In the genomic region with DNA sequence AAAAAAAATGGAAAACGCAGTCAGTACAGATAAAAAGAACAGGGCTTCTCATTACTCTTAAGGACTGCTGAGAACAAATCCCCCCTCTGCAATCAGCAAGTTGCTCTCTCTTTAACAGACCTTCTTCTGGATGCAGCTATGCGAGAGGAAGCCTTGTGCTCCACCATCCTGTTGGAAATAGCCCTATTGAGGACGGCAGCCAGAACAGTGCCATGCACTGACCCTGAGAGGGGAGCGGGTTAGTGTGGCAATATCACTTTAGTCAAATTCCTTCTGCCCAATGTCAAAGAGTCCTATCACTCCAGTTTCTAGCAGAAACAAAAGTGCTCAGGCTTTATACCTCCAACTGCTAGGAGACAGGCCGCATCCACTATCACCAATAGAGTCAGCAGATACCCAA, we compare ENCODE assay signal across 1 cellular context.
TF ChIP-seq lines count a peak whose summit lies in the region.

No MANE protein-coding gene starts in this region.

TF ChIP-seq in WTC11, 78 proteins besides CTCF, POLR2A, EP300 and RAD21:
- TF ChIP-seq, protein P1, sequence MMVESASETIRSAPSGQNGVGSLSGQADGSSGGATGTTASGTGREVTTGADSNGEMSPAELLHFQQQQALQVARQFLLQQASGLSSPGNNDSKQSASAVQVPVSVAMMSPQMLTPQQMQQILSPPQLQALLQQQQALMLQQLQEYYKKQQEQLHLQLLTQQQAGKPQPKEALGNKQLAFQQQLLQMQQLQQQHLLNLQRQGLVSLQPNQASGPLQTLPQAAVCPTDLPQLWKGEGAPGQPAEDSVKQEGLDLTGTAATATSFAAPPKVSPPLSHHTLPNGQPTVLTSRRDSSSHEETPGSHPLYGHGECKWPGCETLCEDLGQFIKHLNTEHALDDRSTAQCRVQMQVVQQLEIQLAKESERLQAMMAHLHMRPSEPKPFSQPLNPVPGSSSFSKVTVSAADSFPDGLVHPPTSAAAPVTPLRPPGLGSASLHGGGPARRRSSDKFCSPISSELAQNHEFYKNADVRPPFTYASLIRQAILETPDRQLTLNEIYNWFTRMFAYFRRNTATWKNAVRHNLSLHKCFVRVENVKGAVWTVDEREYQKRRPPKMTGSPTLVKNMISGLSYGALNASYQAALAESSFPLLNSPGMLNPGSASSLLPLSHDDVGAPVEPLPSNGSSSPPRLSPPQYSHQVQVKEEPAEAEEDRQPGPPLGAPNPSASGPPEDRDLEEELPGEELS (CRISPR knock-in tag; IDR thresholded peaks at IDR 0.05) = no peak
- TF ChIP-seq, protein P2, sequence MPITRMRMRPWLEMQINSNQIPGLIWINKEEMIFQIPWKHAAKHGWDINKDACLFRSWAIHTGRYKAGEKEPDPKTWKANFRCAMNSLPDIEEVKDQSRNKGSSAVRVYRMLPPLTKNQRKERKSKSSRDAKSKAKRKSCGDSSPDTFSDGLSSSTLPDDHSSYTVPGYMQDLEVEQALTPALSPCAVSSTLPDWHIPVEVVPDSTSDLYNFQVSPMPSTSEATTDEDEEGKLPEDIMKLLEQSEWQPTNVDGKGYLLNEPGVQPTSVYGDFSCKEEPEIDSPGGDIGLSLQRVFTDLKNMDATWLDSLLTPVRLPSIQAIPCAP (CRISPR knock-in tag; IDR thresholded peaks at IDR 0.05) = no peak
- no peak for TF ChIP-seq ZNF232 (CRISPR knock-in tag; IDR thresholded peaks at IDR 0.05)
TF ChIP-seq in WTC11: peak in this region for 0.
